ENCODE assay signal across 8 cellular contexts in genomic region chr12:28253175-28253641, GRCh38.
DNase-seq lines count a peak whose midpoint lies in the region; ATAC-seq, FAIRE-seq and TF ChIP-seq lines count a peak whose summit lies in the region.

No MANE protein-coding gene starts in this region.

- peak overlapping the region; percentile 37 for H3K27ac Mint-ChIP-seq in CD8-positive, alpha-beta T cell

- CTCF ChIA-PET in CD8-positive, alpha-beta T cell (lab: Charles Lee) = interaction anchor here (1.2 kb wide), 1 partner anchor 9 kb away, joined by 3 read pairs; no protein-coding TSS in a partner anchor
- CTCF ChIA-PET in K562 (lab: Yijun Ruan, JAX; ENCODE audit: low intra/inter-chr PET ratio) = no interaction called here

- H3K27me3 Mint-ChIP-seq in CD8-positive, alpha-beta T cell (ENCODE audit: low read depth) = no peaks in the 10 kb centered on the region

- H3K4me1 Mint-ChIP-seq in CD8-positive, alpha-beta T cell (ENCODE audit: low read depth) = peaks cover 59% of the 10 kb centered on the region

- H3K4me2 ChIP-seq in KMS-11 = peak overlapping the region; percentile 83
- H3K4me2 ChIP-seq in K562 (ENCODE audit: insufficient read depth, low read length) = peak overlapping the region; percentile 10; the same call in 1 of the 2 replicates
- no peak overlapping the region for H3K4me2 ChIP-seq in hepatocyte

- no peak for FAIRE-seq in K562 (lab: Jason Lieb, UNC)

- TF ChIP-seq CTCF in CD8-positive, alpha-beta T cell (IDR thresholded peaks at IDR 0.05) = no peak
- TF ChIP-seq CTCF in KMS-11 (conservative IDR thresholded peaks at IDR 0.05; ENCODE audit: low read depth, low read length) (no peak), K562 (IDR thresholded peaks at IDR 0.05 in 2 of 3, conservative IDR thresholded peaks at IDR 0.05 in 1 of 3; ENCODE audit: insufficient read depth in 2 of 3, low read depth in 1 of 3, low read length in 3 of 3) (no peak), hepatocyte (IDR thresholded peaks at IDR 0.05; ENCODE audit: poor library complexity) (no peak)

- TF ChIP-seq EP300 in K562 (IDR thresholded peaks at IDR 0.05; ENCODE audit: low read length) = no peak

- H3K27me3 ChIP-seq in CD8-positive, alpha-beta T cell (ENCODE audit: insufficient read depth, low read length) = no peaks in the 10 kb centered on the region
- H3K27me3 ChIP-seq in KMS-11 (ENCODE audit: insufficient read depth, low read depth) (no peaks in the 10 kb centered on the region), K562 (ENCODE audit: control insufficient read depth in 2 of 2, insufficient read depth in 2 of 2, low read length in 2 of 2) (no peaks in the 10 kb centered on the region), hepatocyte (no peaks in the 10 kb centered on the region)

- POLR2A ChIA-PET in CD8-positive, alpha-beta T cell (lab: Charles Lee) = interaction anchor here (0.6 kb wide), 1 partner anchor 18 kb away, joined by 4 read pairs; no protein-coding TSS in a partner anchor
- POLR2A ChIA-PET in K562 (lab: Yijun Ruan, JAX) = interaction anchor here (1.0 kb wide), 1 partner anchor 10 kb away, joined by 3 read pairs; no protein-coding TSS in a partner anchor

- no peaks in the 10 kb centered on the region for H3K9me3 ChIP-seq in CD8-positive, alpha-beta T cell (ENCODE audit: low read length)
- H3K9me3 ChIP-seq in K562 (replicated peaks; ENCODE audit: control insufficient read depth, insufficient read depth, low read depth, low read length) (no peaks in the 10 kb centered on the region), hepatocyte (ENCODE audit: low read depth) (no peaks in the 10 kb centered on the region)

- H4K20me1 ChIP-seq in KMS-11 (ENCODE audit: insufficient read depth) (no peaks in the 10 kb centered on the region), K562 (replicated peaks; ENCODE audit: control insufficient read depth, insufficient read depth, low read length) (no peaks in the 10 kb centered on the region), hepatocyte (ENCODE audit: insufficient read depth, poor library complexity, severe bottlenecking) (no peaks in the 10 kb centered on the region)

- H3K36me3 ChIP-seq in CD8-positive, alpha-beta T cell (ENCODE audit: insufficient read depth, low read length) = no peaks in the 10 kb centered on the region
- H3K36me3 ChIP-seq in KMS-11 (ENCODE audit: insufficient read depth) (no peaks in the 10 kb centered on the region), K562 (ENCODE audit: control insufficient read depth, insufficient read depth, low read length) (no peaks in the 10 kb centered on the region), hepatocyte (replicated peaks; ENCODE audit: insufficient read depth, low read depth) (no peaks in the 10 kb centered on the region)

- WGBS in K562 (ENCODE audit: insufficient coverage, low coverage, missing lambda C conversion rate) = 39% methylated on average over 3 of the region's 3 CpGs
- 88% methylated on average over 3 of the region's 3 CpGs for WGBS in hepatocyte (ENCODE audit: low lambda C conversion rate, missing lambda C conversion rate)

- H3K27ac ChIP-seq in CD8-positive, alpha-beta T cell (ENCODE audit: low read depth, low read length) = no peak overlapping the region
- H3K27ac ChIP-seq in KMS-11 = peak overlapping the region; percentile 71
- H3K27ac ChIP-seq in K562 (ENCODE audit: extremely low read depth, low read depth, low read length) = no peak overlapping the region
- no peak overlapping the region for H3K27ac ChIP-seq in hepatocyte

- peak overlapping the region; percentile 66 for H3K4me3 Mint-ChIP-seq in CD8-positive, alpha-beta T cell

- H3K79me2 ChIP-seq in KMS-11 (ENCODE audit: insufficient read depth, low read depth) (0 out of 2 replicates have a peak, but pooled peaks cover 6% of the 10 kb centered on the region), K562 (ENCODE audit: control insufficient read depth, insufficient read depth, low read length) (peaks cover 19% of the 10 kb centered on the region), hepatocyte (peaks cover 4% of the 10 kb centered on the region)

- ATAC-seq in CD8-positive, alpha-beta T cell = peak; percentile 79
- peak; percentile 96 for ATAC-seq in GM21529 (IDR thresholded peaks at IDR 0.05; ENCODE audit: unreplicated experiment)
- ATAC-seq in K562 = peak; percentile 51; the same call in 2 of the 3 replicates

- TF ChIP-seq RAD21 in K562 (CRISPR knock-in tag; conservative IDR thresholded peaks at IDR 0.05 in 1 of 2, IDR thresholded peaks at IDR 0.05 in 1 of 2) = no peak

- no peak for DNase-seq in CD8-positive, alpha-beta T cell
- DNase-seq in K562 (ENCODE audit: extremely low read depth in 1 of 4, low spot score in 3 of 4) (peak in 1 of 4 experiments; percentile 14), hepatocyte (ENCODE audit: low spot score) (no peak), GM03348 (ENCODE audit: low spot score) (no peak), iPS-NIHi11 (ENCODE audit: low spot score) (no peak), DMS79 treated with DMSO at 0.1 percent for 48 hours (lab: John Stamatoyannopoulos, UW) (no peak)

- no peaks in the 10 kb centered on the region for H3K9me3 Mint-ChIP-seq in CD8-positive, alpha-beta T cell

- peak overlapping the region; percentile 17; the same call in 1 of the 2 replicates for H2AFZ ChIP-seq in KMS-11 (ENCODE audit: low read depth)
- no peak overlapping the region for H2AFZ ChIP-seq in K562 (ENCODE audit: low read depth, low read length)
- H2AFZ ChIP-seq in hepatocyte = no peak overlapping the region

- in situ Hi-C loops in K562 (cut with MboI) = no loop called here

- no peaks in the 10 kb centered on the region for H3K9me1 ChIP-seq in K562 (ENCODE audit: control insufficient read depth, insufficient read depth, low read length)

- no peaks in the 10 kb centered on the region for H3K9me2 ChIP-seq in hepatocyte (replicated peaks; ENCODE audit: insufficient read depth)

- intact Hi-C loops in CD8-positive, alpha-beta T cell (cut with DNase I, micrococcal nuclease) = no loop called here
- intact Hi-C loops in K562 (cut with micrococcal nuclease) = no loop called here

- H3K4me3 ChIP-seq in CD8-positive, alpha-beta T cell (ENCODE audit: low read depth, low read length) = no peak overlapping the region
- H3K4me3 ChIP-seq in KMS-11 (IDR thresholded peaks at IDR 0.05; ENCODE audit: insufficient read depth, low read depth, low read length) (no peak overlapping the region), K562 (no peak overlapping the region), hepatocyte (no peak overlapping the region)

- peak overlapping the region; percentile 23; the same call in 1 of the 2 replicates for H3K9ac ChIP-seq in KMS-11
- H3K9ac ChIP-seq in K562 (ENCODE audit: insufficient read depth in 1 of 2, low read depth in 2 of 2, low read length in 2 of 2) = no peak overlapping the region

- no peak for TF ChIP-seq POLR2A in K562 (conservative IDR thresholded peaks at IDR 0.05)

- H3K4me1 ChIP-seq in CD8-positive, alpha-beta T cell (ENCODE audit: insufficient read depth, low read length) = peaks cover 31% of the 10 kb centered on the region
- H3K4me1 ChIP-seq in KMS-11 (ENCODE audit: low read depth, poor library complexity, severe bottlenecking) (peaks cover 55% of the 10 kb centered on the region), K562 (replicated peaks in 1 of 2; ENCODE audit: control insufficient read depth in 2 of 2, insufficient read depth in 2 of 2, low read length in 2 of 2) (peaks cover 0 to 19% of the 10 kb centered on the region in 2 experiments; a peak in 3 of 5 replicates), hepatocyte (ENCODE audit: insufficient read depth) (no peaks in the 10 kb centered on the region)

- H3K36me3 Mint-ChIP-seq in CD8-positive, alpha-beta T cell = peaks cover 2% of the 10 kb centered on the region

- BruUV-seq in K562 (replicated peaks; lab: Mats Ljungman, UMichigan) = no TSS peak

TF ChIP-seq in K562, 482 proteins besides CTCF, POLR2A, EP300 and RAD21 (continues in another document):
- TF ChIP-seq E4F1 (CRISPR knock-in tag; IDR thresholded peaks at IDR 0.05; ENCODE audit: borderline replicate concordance) = no peak
- TF ChIP-seq ZMIZ1 (IDR thresholded peaks at IDR 0.05; ENCODE audit: low read depth in 2 of 2, low read length in 2 of 2) = no peak
- TF ChIP-seq ZNF764 (CRISPR knock-in tag; IDR thresholded peaks at IDR 0.05; ENCODE audit: low read depth) = no peak
